ENCODE assay signal across 15 cellular contexts in genomic region chr21:45157932-45158331, GRCh38.
"Had no signal": no experiment of that assay in that cellular context is flagged by ENCODE, and none has a peak within 500 bp of the region (broad histone marks: within the 10 kb centered on the region; RNA-seq: fewer than 3 reads in every experiment).

No MANE protein-coding gene starts in this region.

- H3K4me3 Mint-ChIP-seq: activated T-cell treated with anti-CD3 and anti-CD28 coated beads, Interleukin-2, amount 50 U/mL, for 72 hours; dendritic cell treated with granulocyte-macrophage colony-stimulating factor and Interleukin-4, amounts not matched to agents 40 ng/mL and 50 ng/mL, for 4 days; immature natural killer cell; memory B cell; natural killer cell treated with Interleukin-12 subunit alpha and Interleukin-12 subunit beta and Interleukin-15 and Interleukin-18, amount 100 ng/mL, for 72 hours; stimulated activated naive CD8-positive, alpha-beta T cell treated with anti-CD3 and anti-CD28 coated beads, Interleukin-15, Interleukin-2, amounts not matched to agents 100 ng/mL and 50 ng/mL, for 24 hours had no signal

- H3K27ac Mint-ChIP-seq: activated T-cell treated with anti-CD3 and anti-CD28 coated beads, Interleukin-2, amount 50 U/mL, for 72 hours; dendritic cell treated with granulocyte-macrophage colony-stimulating factor and Interleukin-4, amounts not matched to agents 40 ng/mL and 50 ng/mL, for 4 days; immature natural killer cell; memory B cell; natural killer cell treated with Interleukin-12 subunit alpha and Interleukin-12 subunit beta and Interleukin-15 and Interleukin-18, amount 100 ng/mL, for 72 hours; stimulated activated naive CD8-positive, alpha-beta T cell treated with anti-CD3 and anti-CD28 coated beads, Interleukin-15, Interleukin-2, amounts not matched to agents 100 ng/mL and 50 ng/mL, for 24 hours had no signal

- H3K9me3 Mint-ChIP-seq: immature natural killer cell; stimulated activated naive CD8-positive, alpha-beta T cell treated with anti-CD3 and anti-CD28 coated beads, Interleukin-15, Interleukin-2, amounts not matched to agents 100 ng/mL and 50 ng/mL, for 24 hours had no signal

- H3K9me3 ChIP-seq: adrenal gland, transverse colon had no signal

- H3K27me3 ChIP-seq: adrenal gland, transverse colon had no signal

- H3K36me3 ChIP-seq: adrenal gland, transverse colon had no signal

- H3K27ac ChIP-seq: adrenal gland, transverse colon had no signal

- H3K4me3 ChIP-seq: adrenal gland, transverse colon had no signal

- H3K36me3 Mint-ChIP-seq: activated naive CD4-positive, alpha-beta T cell treated with anti-CD3 and anti-CD28 coated beads, Interleukin-2, amount 50 U/mL, for 72 hours; natural killer cell treated with Interleukin-12 subunit alpha and Interleukin-12 subunit beta and Interleukin-15 and Interleukin-18, amount 100 ng/mL, for 72 hours had no signal

- ATAC-seq: activated naive CD4-positive, alpha-beta T cell treated with anti-CD3 and anti-CD28 coated beads, Interleukin-2, amount 50 U/mL, for 72 hours; activated T-cell treated with anti-CD3 and anti-CD28 coated beads, Interleukin-2, amount 50 U/mL, for 72 hours; left ventricle myocardium superior; natural killer cell treated with Interleukin-12 subunit alpha and Interleukin-12 subunit beta and Interleukin-15 and Interleukin-18, amount 100 ng/mL, for 72 hours had no signal

- H3K27me3 Mint-ChIP-seq: dendritic cell treated with granulocyte-macrophage colony-stimulating factor and Interleukin-4, amounts not matched to agents 40 ng/mL and 50 ng/mL, for 4 days; natural killer cell treated with Interleukin-12 subunit alpha and Interleukin-12 subunit beta and Interleukin-15 and Interleukin-18, amount 100 ng/mL, for 72 hours; stimulated activated naive CD8-positive, alpha-beta T cell treated with anti-CD3 and anti-CD28 coated beads, Interleukin-15, Interleukin-2, amounts not matched to agents 100 ng/mL and 50 ng/mL, for 24 hours had no signal

- DNase-seq: activated gamma-delta T cell treated with Interleukin-2 at 50 U/mL for 16 hours; activated T-cell treated with anti-CD3 and anti-CD28 coated beads, Interleukin-2, amount 50 U/mL, for 72 hours; effector CD8-positive, alpha-beta T cell; immature natural killer cell; left ventricle myocardium superior; retina; stimulated activated CD4-positive, alpha-beta T cell treated with anti-CD3 and anti-CD28 coated beads, Interleukin-2, amount 100 ng/mL, for 24 hours; T1000; transverse colon had no signal
